ENCODE assay signal across 19 cellular contexts in genomic region chr5:6744841-6745705, GRCh38. TPM values are rescaled to one million over a fixed set of nuclear protein-coding genes. Genes with fewer than 3 reads are reported as not detected.
DNase-seq lines count a peak whose midpoint lies in the region; ATAC-seq, FAIRE-seq and TF ChIP-seq lines count a peak whose summit lies in the region.
"Had no signal": no experiment of that assay in that cellular context is flagged by ENCODE, and none has a peak within 500 bp of the region (broad histone marks: within the 10 kb centered on the region; RNA-seq: fewer than 3 reads in every experiment).

No MANE protein-coding gene starts in this region.

- H3K4me1 Mint-ChIP-seq in T-helper 2 cell treated with Interferon-gamma antibody and Interleukin-4, amounts not matched to agents 5 μg/mL and 100 μg/mL, for 36 hours (ENCODE audit: low read depth), result no peaks in the 10 kb centered on the region
- H3K4me1 Mint-ChIP-seq in IgD-negative memory B cell, result peaks cover 3 to 7% (median 6%) of the 10 kb centered on the region in 3 donors
- H3K4me1 Mint-ChIP-seq: mesothelial cell of epicardium had no signal

- no peak for TF ChIP-seq CTCF in foreskin keratinocyte (conservative IDR thresholded peaks at IDR 0.05)

- no peaks in the 10 kb centered on the region for H3K27me3 Mint-ChIP-seq in T-helper 2 cell treated with Interferon-gamma antibody and Interleukin-4, amounts not matched to agents 5 μg/mL and 100 μg/mL, for 36 hours (ENCODE audit: low read depth)
- no peaks in the 10 kb centered on the region for H3K27me3 Mint-ChIP-seq in IgD-negative memory B cell
- H3K27me3 Mint-ChIP-seq: activated CD4-positive, alpha-beta memory T cell treated with anti-CD3 and anti-CD28 coated beads for 36 hours; stimulated activated naive CD8-positive, alpha-beta T cell treated with anti-CD3 and anti-CD28 coated beads, Interleukin-15, amount 100 ng/mL, for 72 hours had no signal

- H3K4me1 ChIP-seq in foreskin keratinocyte (no peaks in the 10 kb centered on the region), skeletal muscle tissue (ENCODE audit: control insufficient read depth in 3 of 3, insufficient read depth in 3 of 3, low read length in 3 of 3) (peaks cover 0 to 8% (median 5%) of the 10 kb centered on the region in 3 donors)
- H3K4me1 ChIP-seq: HAP-1, SJCRH30 had no signal

- no peak for DNase-seq in T-helper 2 cell treated with Interferon-gamma antibody and Interleukin-4, amounts not matched to agents 5 μg/mL and 100 μg/mL, for 36 hours (ENCODE audit: low spot score)
- DNase-seq in T-helper 2 cell, result no peak
- DNase-seq in foreskin keratinocyte, result no peak
- DNase-seq in NCI-H526 treated with DMSO at 0.1 percent for 48 hours (lab: John Stamatoyannopoulos, UW), result no peak
- DNase-seq in GM12892 (ENCODE audit: insufficient read length), result no peak
- DNase-seq: activated CD4-positive, alpha-beta memory T cell treated with anti-CD3 and anti-CD28 coated beads for 36 hours; activated naive CD4-positive, alpha-beta T cell treated with anti-CD3 and anti-CD28 coated beads, Interleukin-2, amount 50 U/mL, for 16 hours; occipital lobe; stimulated activated naive CD8-positive, alpha-beta T cell treated with anti-CD3 and anti-CD28 coated beads, Interleukin-15, amount 100 ng/mL, for 72 hours had no signal

- FAIRE-seq in GM12892 (lab: Jason Lieb, UNC), result no peak
- FAIRE-seq: small intestine had no signal

- H3K36me3 Mint-ChIP-seq in T-helper 2 cell treated with Interferon-gamma antibody and Interleukin-4, amounts not matched to agents 5 μg/mL and 100 μg/mL, for 36 hours (ENCODE audit: low read depth), result peaks cover 44% of the 10 kb centered on the region
- peaks cover 9% of the 10 kb centered on the region for H3K36me3 Mint-ChIP-seq in IgD-negative memory B cell

- no peak overlapping the region for H3K4me3 Mint-ChIP-seq in T-helper 2 cell treated with Interferon-gamma antibody and Interleukin-4, amounts not matched to agents 5 μg/mL and 100 μg/mL, for 36 hours
- H3K4me3 Mint-ChIP-seq in IgD-negative memory B cell, result no peak overlapping the region
- H3K4me3 Mint-ChIP-seq: activated CD4-positive, alpha-beta memory T cell treated with anti-CD3 and anti-CD28 coated beads for 36 hours; immature natural killer cell; mesothelial cell of epicardium; stimulated activated naive CD8-positive, alpha-beta T cell treated with anti-CD3 and anti-CD28 coated beads, Interleukin-15, amount 100 ng/mL, for 72 hours had no signal

- H3K9me3 Mint-ChIP-seq in T-helper 2 cell treated with Interferon-gamma antibody and Interleukin-4, amounts not matched to agents 5 μg/mL and 100 μg/mL, for 36 hours, result no peaks in the 10 kb centered on the region
- no peaks in the 10 kb centered on the region for H3K9me3 Mint-ChIP-seq in IgD-negative memory B cell
- H3K9me3 Mint-ChIP-seq: activated CD4-positive, alpha-beta memory T cell treated with anti-CD3 and anti-CD28 coated beads for 36 hours; immature natural killer cell; mesothelial cell of epicardium; stimulated activated naive CD8-positive, alpha-beta T cell treated with anti-CD3 and anti-CD28 coated beads, Interleukin-15, amount 100 ng/mL, for 72 hours had no signal

- no peaks in the 10 kb centered on the region for H3K9me3 ChIP-seq in skeletal muscle tissue (ENCODE audit: control insufficient read depth in 3 of 3, low read length in 3 of 3)
- H3K9me3 ChIP-seq: gastroesophageal sphincter, HAP-1, SJCRH30 had no signal

- H3K27ac ChIP-seq in foreskin keratinocyte (no peak overlapping the region), skeletal muscle tissue (ENCODE audit: low read depth, low read length) (no peak overlapping the region)
- H3K27ac ChIP-seq: 22Rv1, SJCRH30 had no signal

- TF ChIP-seq POLR2A in GM12892 (IDR thresholded peaks at IDR 0.05; ENCODE audit: low read depth, low read length), result no peak

- H3K27ac Mint-ChIP-seq in T-helper 2 cell treated with Interferon-gamma antibody and Interleukin-4, amounts not matched to agents 5 μg/mL and 100 μg/mL, for 36 hours, result peak overlapping the region; percentile 59
- H3K27ac Mint-ChIP-seq in IgD-negative memory B cell, result peak overlapping the region; percentile 50 to 83 (median 61)
- H3K27ac Mint-ChIP-seq: activated CD4-positive, alpha-beta memory T cell treated with anti-CD3 and anti-CD28 coated beads for 36 hours; mesothelial cell of epicardium had no signal

- H3K9ac ChIP-seq in skeletal muscle tissue (ENCODE audit: low read depth in 1 of 3, low read length in 3 of 3), result peak overlapping the region in 2 of 3 donors; percentile 10 to 45

- H3K27me3 ChIP-seq in foreskin keratinocyte (no peaks in the 10 kb centered on the region), skeletal muscle tissue (ENCODE audit: control insufficient read depth in 3 of 3, insufficient read depth in 3 of 3, low read length in 3 of 3) (no peaks in the 10 kb centered on the region)
- H3K27me3 ChIP-seq: gastroesophageal sphincter, SJCRH30 had no signal

- H3K36me3 ChIP-seq in skeletal muscle tissue (ENCODE audit: control insufficient read depth in 3 of 3, insufficient read depth in 3 of 3, low read length in 3 of 3), result peaks cover 34 to 52% (median 47%) of the 10 kb centered on the region in 3 donors
- H3K36me3 ChIP-seq: SJCRH30 had no signal

- no peak overlapping the region for H3K4me3 ChIP-seq in skeletal muscle tissue (ENCODE audit: low read length in 3 of 3)
- H3K4me3 ChIP-seq: gastroesophageal sphincter, HAP-1, SJCRH30 had no signal

- ATAC-seq in foreskin keratinocyte, result peak; percentile 7
- no peak for ATAC-seq in GM18502 (IDR thresholded peaks at IDR 0.05; ENCODE audit: poor library complexity, unreplicated experiment)

RNA-seq across cellular contexts. Expression of gene TENT4A, which starts 31.8 kb away (rescaled TPM):
- polyA plus RNA-seq in IgD-negative memory B cell (1.6 TPM), foreskin keratinocyte (5.3 and 6.8 TPM in 2 replicates)
- total RNA-seq in foreskin keratinocyte (14.9 and 20.9 TPM in 2 replicates), skeletal muscle tissue (15.1 TPM)
- polyA plus RNA-seq in GM12892 (2012; ENCODE audit: missing spikeins), result 18.4 TPM
